In the genomic region with DNA sequence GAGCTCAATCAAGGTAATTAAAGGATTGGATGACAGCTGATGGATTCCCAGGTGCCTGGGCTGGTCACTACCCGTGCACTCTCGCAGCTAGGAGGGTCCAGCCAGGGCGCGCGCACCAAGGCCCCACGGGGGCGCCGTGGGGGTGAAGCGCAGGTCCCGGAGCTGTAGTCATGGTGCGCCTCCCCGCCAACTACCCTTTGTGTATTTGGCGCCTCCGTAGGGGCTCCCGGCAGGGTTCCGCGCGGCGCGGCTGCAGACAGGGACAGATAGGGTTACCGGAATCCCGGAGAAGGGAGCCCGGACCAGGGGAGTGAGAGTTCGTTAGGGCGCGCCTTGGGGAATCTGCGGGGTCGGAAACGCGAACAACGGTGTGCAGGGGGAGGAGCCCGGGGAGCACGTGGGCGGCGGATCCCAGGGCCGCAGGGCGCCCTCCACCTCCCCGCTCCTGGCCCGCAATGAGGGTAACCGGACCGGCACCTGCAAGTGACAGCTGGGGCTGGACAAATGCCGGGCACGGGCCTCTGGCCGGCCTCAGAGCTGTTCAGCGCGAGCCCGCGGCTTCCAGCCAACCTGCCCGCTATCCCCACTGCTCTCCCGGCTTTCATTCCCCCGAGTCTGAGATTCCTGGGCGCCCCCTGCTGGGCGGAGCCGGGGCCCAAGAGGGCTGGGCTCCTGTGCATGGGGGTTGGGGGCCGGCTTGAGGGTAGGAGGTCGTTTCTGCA, we compare ENCODE assay signal across 9 cellular contexts. TPM values are rescaled to one million over a fixed set of nuclear protein-coding genes. Genes with fewer than 3 reads are reported as not detected.
DNase-seq lines count a peak whose midpoint lies in the region; ATAC-seq, FAIRE-seq and TF ChIP-seq lines count a peak whose summit lies in the region.
"Had no signal": no experiment of that assay in that cellular context is flagged by ENCODE, and none has a peak within 500 bp of the region (broad histone marks: within the 10 kb centered on the region; RNA-seq: fewer than 3 reads in every experiment).

No MANE protein-coding gene starts in this region.

- no peaks in the 10 kb centered on the region for H3K27me3 ChIP-seq in BLaER1
- H3K27me3 ChIP-seq in mammary epithelial cell (ENCODE audit: insufficient read depth, low read length), result no peaks in the 10 kb centered on the region
- no peaks in the 10 kb centered on the region for H3K27me3 ChIP-seq in small intestine (ENCODE audit: control insufficient read depth in 2 of 2, insufficient read depth in 2 of 2, low read length in 2 of 2)

- peak overlapping the region; percentile 79 to 90 (median 88) for H3K4me3 Mint-ChIP-seq in immature natural killer cell

- no peaks in the 10 kb centered on the region for H3K79me2 ChIP-seq in mammary epithelial cell (ENCODE audit: insufficient read depth, low read length)

- DNase-seq in NCI-H1930 (lab: John Stamatoyannopoulos, UW) (peak; percentile 34 to 70), mammary epithelial cell (peak; percentile 52), immature natural killer cell (peak; percentile 54 to 60 (median 56)), small intestine (peak; percentile 66)

- dilution Hi-C loops in mammary epithelial cell (cut with HindIII; ENCODE audit: low sequenced_read_pairs), result no loop called here

- TF ChIP-seq CTCF in VCaP (conservative IDR thresholded peaks at IDR 0.05), result peak; percentile 79
- peak; percentile 55 to 88 for TF ChIP-seq CTCF in mammary epithelial cell (conservative IDR thresholded peaks at IDR 0.05 in 1 of 2, IDR thresholded peaks at IDR 0.05 in 1 of 2; ENCODE audit: extremely low read depth in 1 of 2, insufficient read depth in 1 of 2, low read depth in 1 of 2, low read length in 2 of 2)

- CTCF ChIA-PET in mammary epithelial cell (lab: Charles Lee; ENCODE audit: low non-redundant PET), result interaction anchor here (0.5 to 0.6 kb wide), 2 partner anchors 82 to 93 kb away, joined by 3 to 7 read pairs; a partner anchor contains a TSS

- H3K27ac ChIP-seq in BLaER1 (peak overlapping the region; percentile 85), VCaP (peak overlapping the region; percentile 72), mammary epithelial cell (ENCODE audit: insufficient read depth, low read depth, low read length) (no peak overlapping the region), small intestine (ENCODE audit: low read depth in 1 of 2, low read length in 1 of 2) (no peak overlapping the region)

- H3K4me1 Mint-ChIP-seq in immature natural killer cell, result peaks cover 31 to 36% of the 10 kb centered on the region in 2 donors

- H3K9me3 ChIP-seq in BLaER1, result no peaks in the 10 kb centered on the region
- no peaks in the 10 kb centered on the region for H3K9me3 ChIP-seq in mammary epithelial cell (replicated peaks; ENCODE audit: insufficient read depth, low read length)
- no peaks in the 10 kb centered on the region for H3K9me3 ChIP-seq in small intestine (ENCODE audit: control insufficient read depth, low read depth)

- peaks cover 48% of the 10 kb centered on the region for H3K4me1 ChIP-seq in BLaER1
- H3K4me1 ChIP-seq in mammary epithelial cell (ENCODE audit: insufficient read depth, low read length), result peaks cover 9% of the 10 kb centered on the region
- H3K4me1 ChIP-seq in small intestine (ENCODE audit: control insufficient read depth in 2 of 2, insufficient read depth in 1 of 2, low read depth in 1 of 2, low read length in 1 of 2), result no peaks in the 10 kb centered on the region

- in situ Hi-C loops in mammary epithelial cell (cut with MboI; ENCODE audit: low sequenced_read_pairs in 2 of 2), result loop anchor here (10.0 kb wide), 1 partner anchor 151 kb away; no protein-coding TSS in a partner anchor

- intact Hi-C loops in mammary epithelial cell (cut with micrococcal nuclease), result loop anchor here (1.0 to 10.0 kb wide), 4 partner anchors 25 to 241 kb away; a partner anchor contains a TSS

- BruUV-seq in mammary epithelial cell (replicated peaks; lab: Mats Ljungman, UMichigan), result no TSS peak

- H3K27ac Mint-ChIP-seq in immature natural killer cell, result peak overlapping the region in 2 of 6 donors; percentile 55 to 58

- ATAC-seq in GM19438 (IDR thresholded peaks at IDR 0.05; ENCODE audit: low read depth, unreplicated experiment) (peak; percentile 52), GM19467 (IDR thresholded peaks at IDR 0.05; ENCODE audit: unreplicated experiment) (no peak)

- H3K36me3 Mint-ChIP-seq in immature natural killer cell, result peaks cover 0 to 3% (median 0%) of the 10 kb centered on the region in 3 donors

- peak overlapping the region; percentile 91 for H2AFZ ChIP-seq in mammary epithelial cell (ENCODE audit: low read depth, low read length)

- H3K4me3 ChIP-seq in BLaER1 (peak overlapping the region; percentile 72), mammary epithelial cell (replicated peaks in 1 of 3; ENCODE audit: insufficient read depth in 1 of 3, low read depth in 2 of 3, low read length in 3 of 3) (peak overlapping the region; percentile 57 to 72 (median 57)), small intestine (ENCODE audit: low read depth in 1 of 2, low read length in 2 of 2) (peak overlapping the region; percentile 36 to 51)

- FAIRE-seq in small intestine (lab: Jason Lieb, UNC), result no peak
- FAIRE-seq: TTC549 had no signal

- 1% methylated on average over 27 of the region's 56 CpGs for WGBS in mammary epithelial cell (ENCODE audit: low coverage, missing lambda C conversion rate)
- 0% methylated on average over 47 to 56 of the region's 56 CpGs for WGBS in small intestine, 3 donors

- H3K9me3 Mint-ChIP-seq in immature natural killer cell, result no peaks in the 10 kb centered on the region

- no peaks in the 10 kb centered on the region for H4K20me1 ChIP-seq in BLaER1
- H4K20me1 ChIP-seq in mammary epithelial cell (ENCODE audit: insufficient read depth, low read length), result no peaks in the 10 kb centered on the region

- H3K4me2 ChIP-seq in BLaER1, result peak overlapping the region; percentile 92
- H3K4me2 ChIP-seq in mammary epithelial cell (ENCODE audit: insufficient read depth, low read depth, low read length), result peak overlapping the region; percentile 98

- H3K36me3 ChIP-seq in BLaER1 (peaks cover 24% of the 10 kb centered on the region), mammary epithelial cell (ENCODE audit: insufficient read depth, low read length) (no peaks in the 10 kb centered on the region), small intestine (ENCODE audit: control insufficient read depth in 2 of 2, insufficient read depth in 2 of 2, low read length in 2 of 2) (no peaks in the 10 kb centered on the region)

- peaks cover 3 to 14% (median 10%) of the 10 kb centered on the region in 3 donors for H3K27me3 Mint-ChIP-seq in immature natural killer cell (ENCODE audit: low read depth in 3 of 3)

- peak overlapping the region; percentile 80 for H3K9ac ChIP-seq in BLaER1
- no peak overlapping the region for H3K9ac ChIP-seq in mammary epithelial cell (ENCODE audit: insufficient read depth, low read length)

RNA-seq across cellular contexts. Expression of a gene that starts 3.4 kb away (rescaled TPM):
- not detected for total RNA-seq in mammary epithelial cell
- not detected for polyA plus RNA-seq in mammary epithelial cell
- polyA minus RNA-seq in mammary epithelial cell, result not detected
- 1 to 10 TPM; 1.9 to 3.7 (median 2.5) TPM for polyA plus RNA-seq in immature natural killer cell
- polyA plus RNA-seq in small intestine, result under 1 TPM; 0.45 to 0.81 (median 0.69) TPM

RNA-seq across cellular contexts. Expression of a gene that starts 8.1 kb away (rescaled TPM):
- 10 to 100 TPM in 1 of 2 donors, 1 to 10 TPM in 1; 3.5 to 23.2 TPM for total RNA-seq in mammary epithelial cell
- polyA plus RNA-seq in mammary epithelial cell (7.1 TPM), immature natural killer cell (10 to 100 TPM in 1 of 3 donors, 1 to 10 TPM in 2; 6.0 to 20.8 (median 8.3) TPM), small intestine (10 to 100 TPM in 2 of 3 donors, 1 to 10 TPM in 1; 6.5 to 28.2 (median 12.7) TPM)
- 1.3 TPM for polyA minus RNA-seq in mammary epithelial cell

Comparison
In these comparisons a context has a peak if more than half of its experiments do, and no peak if none do; other contexts are left out.
1. H3K27ac ChIP-seq: peak in BLaER1 (single experiment) and VCaP (single experiment); none in mammary epithelial cell (single experiment) and small intestine (0 of 2).
2. Peak in every context shown above with its lines, with median percentiles within 50 percentile points of each other: H3K4me3 ChIP-seq and DNase-seq.